In genomic region chr12:11920231-11920630, GRCh38 we compare ENCODE assay signal across 22 cellular contexts.
"Had no signal": no experiment of that assay in that cellular context is flagged by ENCODE, and none has a peak within 500 bp of the region (broad histone marks: within the 10 kb centered on the region; RNA-seq: fewer than 3 reads in every experiment).

No MANE protein-coding gene starts in this region.

- H3K27me3 ChIP-seq: hepatocyte, pancreas, suprapubic skin, thyroid gland had no signal

- H3K27ac ChIP-seq: foreskin keratinocyte, hepatocyte, pancreas, suprapubic skin, thyroid gland had no signal

- H2AFZ ChIP-seq: hepatocyte had no signal

- H3K27me3 Mint-ChIP-seq: naive B cell had no signal

- H3K27ac Mint-ChIP-seq: naive B cell, nephron, progenitor cell of endocrine pancreas, type B pancreatic cell had no signal

- FAIRE-seq: endometrium, pancreas, small intestine, urothelium cell line had no signal

- H3K9me3 ChIP-seq: pancreas, suprapubic skin, thyroid gland had no signal

- H3K4me3 ChIP-seq: hepatocyte, lung, pancreas, suprapubic skin, thyroid gland had no signal

- H3K36me3 ChIP-seq: pancreas, suprapubic skin, thyroid gland had no signal

- H3K4me3 Mint-ChIP-seq: naive B cell, nephron, type B pancreatic cell had no signal

- H3K79me2 ChIP-seq: hepatocyte had no signal

- H3K4me2 ChIP-seq: hepatocyte had no signal

- H3K4me1 ChIP-seq: foreskin keratinocyte, pancreas, suprapubic skin, thyroid gland had no signal

- DNase-seq: effector memory CD4-positive, alpha-beta T cell; foreskin keratinocyte; left colon; left ventricle myocardium superior; mesendoderm; naive B cell; occipital lobe; pancreas; right cardiac atrium; small intestine; stimulated activated CD4-positive, alpha-beta T cell treated with anti-CD3 and anti-CD28 coated beads, Interleukin-2, amount 100 ng/mL, for 48 hours; stimulated activated naive CD4-positive, alpha-beta T cell treated with Interleukin-2 at 50 U/mL for 16 hours; thyroid gland had no signal

- H3K36me3 Mint-ChIP-seq: naive B cell, type B pancreatic cell had no signal

- H3K9me3 Mint-ChIP-seq: naive B cell, nephron, type B pancreatic cell had no signal

- H3K4me1 Mint-ChIP-seq: naive B cell, nephron had no signal

- ATAC-seq: esophagus mucosa, foreskin keratinocyte, left colon, left ventricle myocardium superior, pancreas, right cardiac atrium had no signal
